Comparison of ENCODE assay signal across 9 cellular contexts in genomic region chr6:33577106-33577535, GRCh38. TPM values are rescaled to one million over a fixed set of nuclear protein-coding genes. Genes with fewer than 3 reads are reported as not detected.
DNase-seq lines count a peak whose midpoint lies in the region; ATAC-seq and TF ChIP-seq lines count a peak whose summit lies in the region.
"Had no signal": no experiment of that assay in that cellular context is flagged by ENCODE, and none has a peak within 500 bp of the region (broad histone marks: within the 10 kb centered on the region; RNA-seq: fewer than 3 reads in every experiment).

No MANE protein-coding gene starts in this region.

- BruUV-seq in PC-3 (replicated peaks; lab: Mats Ljungman, UMichigan) = no TSS peak

- TF ChIP-seq CTCF in PC-3 (conservative IDR thresholded peaks at IDR 0.05; ENCODE audit: low read depth, low read length) = no peak
- TF ChIP-seq CTCF in neutrophil (IDR thresholded peaks at IDR 0.05) = no peak

- H3K9ac ChIP-seq in PC-3 (ENCODE audit: low read length) = peak overlapping the region; percentile 37; the same call in 1 of the 2 replicates

- CTCF ChIA-PET in PC-3 (lab: Charles Lee) = interaction anchor here (0.6 kb wide), 1 partner anchor 89 kb away, joined by 3 read pairs; no protein-coding TSS in a partner anchor

- H3K27ac ChIP-seq in PC-3 (ENCODE audit: low read length) = peak overlapping the region; percentile 58
- H3K27ac ChIP-seq in neutrophil = peak overlapping the region; percentile 85

- ATAC-seq in PC-3 (peak; percentile 64), HG03565 (IDR thresholded peaks at IDR 0.05; ENCODE audit: unreplicated experiment) (no peak)

- H3K9me3 ChIP-seq in PC-3 (ENCODE audit: low read length) (no peaks in the 10 kb centered on the region), neutrophil (no peaks in the 10 kb centered on the region)

- H4K20me1 ChIP-seq in PC-3 (ENCODE audit: low read length) = no peaks in the 10 kb centered on the region

- H3K27me3 ChIP-seq in PC-3 (ENCODE audit: low read length) = no peaks in the 10 kb centered on the region
- H3K27me3 ChIP-seq in neutrophil = no peaks in the 10 kb centered on the region

- H3K4me3 ChIP-seq in PC-3 (ENCODE audit: low read length) (no peak overlapping the region), neutrophil (ENCODE audit: low read depth in 1 of 2, low read length in 1 of 2) (peak overlapping the region; percentile 4 to 18)

- intact Hi-C loops in PC-3 (cut with micrococcal nuclease) = no loop called here

- POLR2A ChIA-PET in PC-3 (lab: Charles Lee; ENCODE audit: unreplicated experiment) = no interaction called here

- no peaks in the 10 kb centered on the region for H3K9me2 ChIP-seq in PC-3 (replicated peaks; ENCODE audit: low read length)

- H3F3A ChIP-seq in PC-3 (ENCODE audit: low read length, unreplicated experiment) = no peaks in the 10 kb centered on the region

- no peak overlapping the region for H2AFZ ChIP-seq in PC-3 (ENCODE audit: low read length)

- H3K36me3 ChIP-seq in PC-3 (ENCODE audit: low read depth, low read length) = peaks cover 22% of the 10 kb centered on the region
- H3K36me3 ChIP-seq in neutrophil = peaks cover 28% of the 10 kb centered on the region

- H3K4me1 ChIP-seq in PC-3 (ENCODE audit: insufficient read depth, low read length) (peaks cover 24% of the 10 kb centered on the region), neutrophil (ENCODE audit: control insufficient read depth in 1 of 2, insufficient read depth in 1 of 2, low read depth in 1 of 2, low read length in 1 of 2) (peaks cover 36 to 39% of the 10 kb centered on the region in 2 experiments)

- peak overlapping the region; percentile 12; the same call in 1 of the 2 replicates for H3K4me2 ChIP-seq in PC-3 (ENCODE audit: low read length)

- H3K79me2 ChIP-seq in PC-3 (ENCODE audit: low read length) = peaks cover 32% of the 10 kb centered on the region

- DNase-seq in GDM1 (lab: John Stamatoyannopoulos, UW) (peak; percentile 77), PC-3 (peak; percentile 43), dermis blood vessel endothelial cell (peak; percentile 70), HuH-7 (ENCODE audit: low spot score) (no peak), KG1 (lab: John Stamatoyannopoulos, UW) (no peak), DMS114 treated with DMSO at 0.1 percent for 48 hours (lab: John Stamatoyannopoulos, UW; ENCODE audit: unreplicated experiment) (no peak)
- DNase-seq: NCI-H1417 had no signal

RNA-seq across cellular contexts. Expression of gene BAK1, which starts 3.0 kb away (rescaled TPM):
- total RNA-seq in PC-3 (2014; rRNA removed) (15.1 and 23.7 TPM in 2 replicates), dermis blood vessel endothelial cell (23.5 and 24.3 TPM in 2 replicates)

RNA-seq across cellular contexts. Expression of gene ITPR3, which starts 44.0 kb away (rescaled TPM):
- total RNA-seq in PC-3 (2014; rRNA removed) = 41.8 and 50.6 TPM in 2 replicates
- 26.9 and 42.0 TPM in 2 replicates for total RNA-seq in dermis blood vessel endothelial cell

Comparison
In these comparisons a context has a peak if more than half of its experiments do, and no peak if none do; other contexts are left out.
1. DNase-seq: peak in GDM1 (single experiment), PC-3 (single experiment) and dermis blood vessel endothelial cell (single experiment); none in HuH-7 (single experiment), KG1 (single experiment) and DMS114 treated with DMSO at 0.1 percent for 48 hours (single experiment).